In the genomic region with DNA sequence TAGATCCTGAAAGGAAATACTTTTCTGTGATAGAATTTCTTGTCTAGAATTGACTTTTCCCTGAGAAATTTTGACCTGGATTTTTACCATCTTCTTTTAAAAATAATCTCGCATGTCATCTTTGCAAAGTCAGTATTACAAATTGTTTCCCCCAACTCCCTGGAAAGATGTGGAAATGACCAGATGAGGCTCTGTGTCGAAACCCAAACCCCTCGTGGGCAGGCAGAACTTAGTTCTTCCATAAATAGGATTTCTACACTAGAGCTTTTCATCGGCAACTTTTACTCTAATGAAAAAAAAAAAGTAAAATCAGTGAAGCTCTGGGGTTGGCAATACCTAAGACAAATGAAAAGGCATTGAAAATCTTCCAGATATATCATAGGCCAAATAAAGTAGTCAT, we compare ENCODE assay signal across 20 cellular contexts. TPM values are rescaled to one million over a fixed set of nuclear protein-coding genes. Genes with fewer than 3 reads are reported as not detected.
"Had no signal": no experiment of that assay in that cellular context is flagged by ENCODE, and none has a peak within 500 bp of the region (broad histone marks: within the 10 kb centered on the region; RNA-seq: fewer than 3 reads in every experiment).

No MANE protein-coding gene starts in this region.

- H3K36me3 Mint-ChIP-seq: activated CD8-positive, alpha-beta memory T cell treated with anti-CD3 and anti-CD28 coated beads, Interleukin-2, amount 10 ng/mL, durations not matched to agents 7 days and 5 days; activated naive CD4-positive, alpha-beta T cell treated with anti-CD3 and anti-CD28 coated beads, Interleukin-2, amount 10 ng/mL, durations not matched to agents 7 days and 5 days; T-cell had no signal

- H3K27ac ChIP-seq: body of pancreas, cardiac muscle cell, foreskin keratinocyte, parathyroid adenoma, tibial nerve, WERI-Rb-1 had no signal

- DNase-seq: activated CD4-positive, alpha-beta T cell treated with anti-CD3 and anti-CD28 coated beads, Interleukin-2, amount 10 ng/mL, durations not matched to agents 7 days and 5 days; activated CD4-positive, CD25-positive, alpha-beta regulatory T cell treated with anti-CD3 and anti-CD28 coated beads, Interleukin-2, amount 50 U/mL, for 72 hours; activated CD8-positive, alpha-beta memory T cell treated with anti-CD3 and anti-CD28 coated beads, Interleukin-2, amount 10 ng/mL, durations not matched to agents 7 days and 5 days; activated CD8-positive, alpha-beta T cell treated with anti-CD3 and anti-CD28 coated beads for 36 hours; activated effector memory CD4-positive, alpha-beta T cell treated with anti-CD3 and anti-CD28 coated beads, Interleukin-2, amount 50 U/mL, for 16 hours; activated naive CD4-positive, alpha-beta T cell treated with anti-CD3 and anti-CD28 coated beads, Interleukin-2, amount 10 ng/mL, durations not matched to agents 7 days and 5 days; activated T-cell treated with anti-CD3 and anti-CD28 coated beads for 4 hours; body of pancreas; erythroblast; foreskin keratinocyte; stimulated activated CD4-positive, alpha-beta T cell treated with anti-CD3 and anti-CD28 coated beads, Interleukin-12 subunit alpha, Interleukin-12 subunit beta, amount 100 ng/mL, for 4 hours; T-cell; WERI-Rb-1 had no signal

- H3K79me2 ChIP-seq: parathyroid adenoma had no signal

- H3K4me1 ChIP-seq: body of pancreas, foreskin keratinocyte, parathyroid adenoma had no signal

- H3K4me1 Mint-ChIP-seq: activated CD4-positive, alpha-beta T cell treated with anti-CD3 and anti-CD28 coated beads, Interleukin-2, amount 10 ng/mL, durations not matched to agents 7 days and 5 days; activated CD8-positive, alpha-beta memory T cell treated with anti-CD3 and anti-CD28 coated beads, Interleukin-2, amount 10 ng/mL, durations not matched to agents 7 days and 5 days; activated naive CD4-positive, alpha-beta T cell treated with anti-CD3 and anti-CD28 coated beads, Interleukin-2, amount 10 ng/mL, durations not matched to agents 7 days and 5 days; nephron; T-cell had no signal

- H2AFZ ChIP-seq: parathyroid adenoma had no signal

- H3K9me3 Mint-ChIP-seq: activated CD4-positive, alpha-beta T cell treated with anti-CD3 and anti-CD28 coated beads, Interleukin-2, amount 10 ng/mL, durations not matched to agents 7 days and 5 days; activated CD8-positive, alpha-beta T cell treated with anti-CD3 and anti-CD28 coated beads for 36 hours; activated naive CD4-positive, alpha-beta T cell treated with anti-CD3 and anti-CD28 coated beads, Interleukin-2, amount 10 ng/mL, durations not matched to agents 7 days and 5 days; stimulated activated naive CD8-positive, alpha-beta T cell treated with anti-CD3 and anti-CD28 coated beads, Interleukin-15, Interleukin-2, amounts not matched to agents 100 ng/mL and 50 ng/mL, for 24 hours; T-helper 2 cell treated with Interferon-gamma antibody and Interleukin-4, amounts not matched to agents 5 μg/mL and 100 μg/mL, for 36 hours had no signal

- H3K27me3 ChIP-seq: body of pancreas, foreskin keratinocyte, tibial nerve had no signal

- H3K4me3 Mint-ChIP-seq: activated CD4-positive, alpha-beta T cell treated with anti-CD3 and anti-CD28 coated beads, Interleukin-2, amount 10 ng/mL, durations not matched to agents 7 days and 5 days; activated CD8-positive, alpha-beta memory T cell treated with anti-CD3 and anti-CD28 coated beads, Interleukin-2, amount 10 ng/mL, durations not matched to agents 7 days and 5 days; activated CD8-positive, alpha-beta T cell treated with anti-CD3 and anti-CD28 coated beads for 36 hours; activated naive CD4-positive, alpha-beta T cell treated with anti-CD3 and anti-CD28 coated beads, Interleukin-2, amount 10 ng/mL, durations not matched to agents 7 days and 5 days; nephron; stimulated activated naive CD8-positive, alpha-beta T cell treated with anti-CD3 and anti-CD28 coated beads, Interleukin-15, Interleukin-2, amounts not matched to agents 100 ng/mL and 50 ng/mL, for 24 hours; T-cell; T-helper 2 cell treated with Interferon-gamma antibody and Interleukin-4, amounts not matched to agents 5 μg/mL and 100 μg/mL, for 36 hours had no signal

- H3K36me3 ChIP-seq: cardiac muscle cell, tibial nerve, WERI-Rb-1 had no signal

- H3K27ac Mint-ChIP-seq: activated CD4-positive, alpha-beta T cell treated with anti-CD3 and anti-CD28 coated beads, Interleukin-2, amount 10 ng/mL, durations not matched to agents 7 days and 5 days; activated CD8-positive, alpha-beta memory T cell treated with anti-CD3 and anti-CD28 coated beads, Interleukin-2, amount 10 ng/mL, durations not matched to agents 7 days and 5 days; activated CD8-positive, alpha-beta T cell treated with anti-CD3 and anti-CD28 coated beads for 36 hours; activated naive CD4-positive, alpha-beta T cell treated with anti-CD3 and anti-CD28 coated beads, Interleukin-2, amount 10 ng/mL, durations not matched to agents 7 days and 5 days; nephron; stimulated activated naive CD8-positive, alpha-beta T cell treated with anti-CD3 and anti-CD28 coated beads, Interleukin-15, Interleukin-2, amounts not matched to agents 100 ng/mL and 50 ng/mL, for 24 hours; T-cell; T-helper 2 cell treated with Interferon-gamma antibody and Interleukin-4, amounts not matched to agents 5 μg/mL and 100 μg/mL, for 36 hours had no signal

- H3K4me3 ChIP-seq: body of pancreas, cardiac muscle cell, tibial nerve had no signal

- H3K9me3 ChIP-seq: body of pancreas, tibial nerve had no signal

- ATAC-seq: activated CD8-positive, alpha-beta memory T cell treated with anti-CD3 and anti-CD28 coated beads, Interleukin-2, amount 10 ng/mL, durations not matched to agents 7 days and 5 days; activated CD8-positive, alpha-beta T cell treated with anti-CD3 and anti-CD28 coated beads for 36 hours; body of pancreas; foreskin keratinocyte; left lobe of liver; T-cell had no signal

- H3K9ac ChIP-seq: parathyroid adenoma had no signal

RNA-seq across cellular contexts. Expression of gene SSPN, which starts 17.0 kb away (rescaled TPM):
- total RNA-seq: activated CD4-positive, alpha-beta T cell treated with anti-CD3 and anti-CD28 coated beads, Interleukin-2, amount 10 ng/mL, durations not matched to agents 7 days and 5 days; activated CD8-positive, alpha-beta memory T cell treated with anti-CD3 and anti-CD28 coated beads, Interleukin-2, amount 10 ng/mL, durations not matched to agents 7 days and 5 days; activated CD8-positive, alpha-beta T cell treated with anti-CD3 and anti-CD28 coated beads for 36 hours had no signal
